9 cellular contexts compared by ENCODE assay signal in the genomic region with DNA sequence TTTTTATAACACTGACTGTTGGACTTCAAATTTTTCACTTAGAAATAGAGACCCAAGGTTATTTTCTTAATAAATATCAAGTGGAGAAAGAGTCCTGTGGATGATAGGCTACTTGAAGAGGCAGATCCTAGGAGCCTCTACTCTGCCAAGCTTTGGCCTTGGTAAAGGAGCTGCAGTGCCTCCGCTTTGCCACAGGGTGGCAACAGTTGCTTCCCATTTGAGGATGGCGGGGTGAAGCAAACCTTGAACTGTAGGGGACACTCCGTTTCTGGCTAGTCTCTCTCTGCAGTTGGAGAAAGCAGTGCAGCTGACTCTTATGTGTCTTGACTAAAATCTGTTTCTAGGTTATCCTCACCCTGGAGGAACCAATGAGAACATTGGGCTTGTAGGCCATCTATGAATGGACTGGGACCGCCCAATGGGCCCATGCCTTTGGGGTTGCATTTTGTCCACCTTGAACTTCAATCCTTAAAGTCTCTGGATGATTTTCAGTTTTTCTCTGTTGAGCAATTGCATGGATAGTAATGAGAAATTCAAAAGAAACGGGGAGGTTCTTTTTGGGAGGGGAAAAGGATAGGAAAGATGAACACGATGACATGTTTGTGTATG. TPM values are rescaled to one million over a fixed set of nuclear protein-coding genes. Genes with fewer than 3 reads are reported as not detected.
A peak's percentile ranks its signal among the peaks of the same experiment; 100 is the strongest.
DNase-seq lines count a peak whose midpoint lies in the region; ATAC-seq and TF ChIP-seq lines count a peak whose summit lies in the region.
"Had no signal": no experiment of that assay in that cellular context is flagged by ENCODE, and none has a peak within 500 bp of the region (broad histone marks: within the 10 kb centered on the region; RNA-seq: fewer than 3 reads in every experiment).

No MANE protein-coding gene starts in this region.

- H3K4me3 Mint-ChIP-seq in neural progenitor cell, result no peak overlapping the region

- CTCF ChIA-PET in AG04449 (lab: Yijun Ruan, JAX), result interaction anchor here (0.7 to 10.0 kb wide), 48 partner anchors 7 to 503 kb away, joined by 3 to 150 read pairs (median 4); a partner anchor contains a TSS

- peak; percentile 33 for DNase-seq in AG04449 (ENCODE audit: low read depth, low spot score)
- DNase-seq in NCI-H510A treated with DMSO at 0.1 percent for 48 hours (lab: John Stamatoyannopoulos, UW), result peak; percentile 4
- DNase-seq in activated CD8-positive, alpha-beta memory T cell treated with anti-CD3 and anti-CD28 coated beads, Interleukin-2, amount 50 U/mL, for 4 hours, result peak; percentile 39
- peak; percentile 72 for DNase-seq in fibroblast of gingiva (ENCODE audit: low read depth)
- DNase-seq in neural progenitor cell (ENCODE audit: low spot score), result peak; percentile 74
- DNase-seq in NCI-H2029 (lab: John Stamatoyannopoulos, UW), result no peak

- H3K9ac ChIP-seq in neural progenitor cell, result no peak overlapping the region

- H3K9me3 ChIP-seq in neural progenitor cell (ENCODE audit: low read depth), result no peaks in the 10 kb centered on the region
- H3K9me3 ChIP-seq: ovary had no signal

- H3K79me2 ChIP-seq in neural progenitor cell (ENCODE audit: low read depth), result peaks cover 4% of the 10 kb centered on the region

- no peak overlapping the region for H3K4me2 ChIP-seq in neural progenitor cell

- H3K27me3 ChIP-seq in neural progenitor cell, result no peaks in the 10 kb centered on the region
- H3K27me3 ChIP-seq: ovary had no signal

- H4K20me1 ChIP-seq in neural progenitor cell (ENCODE audit: low read depth), result peaks cover 10% of the 10 kb centered on the region

- no peak overlapping the region for H3K27ac Mint-ChIP-seq in neural progenitor cell

- H3K4me3 ChIP-seq in AG04449 (ENCODE audit: low read depth, low read length) (no peak overlapping the region), neural progenitor cell (no peak overlapping the region)
- H3K4me3 ChIP-seq: ovary had no signal

- peak; percentile 90 for TF ChIP-seq CTCF in AG04449 (IDR thresholded peaks at IDR 0.05; ENCODE audit: insufficient read depth, low read length, missing control alignments)
- peak; percentile 95 for TF ChIP-seq CTCF in GM12874 (IDR thresholded peaks at IDR 0.05; ENCODE audit: insufficient read depth, low read depth, low read length)
- TF ChIP-seq CTCF in neural progenitor cell (IDR thresholded peaks at IDR 0.05), result peak; percentile 88

- H2AFZ ChIP-seq in neural progenitor cell (replicated peaks), result no peak overlapping the region

- H3K9me3 Mint-ChIP-seq in neural progenitor cell, result no peaks in the 10 kb centered on the region

- POLR2A ChIA-PET in AG04449 (lab: Yijun Ruan, JAX), result interaction anchor here (0.6 kb wide), 1 partner anchor 192 kb away, joined by 3 read pairs; no protein-coding TSS in a partner anchor

- H3K27me3 Mint-ChIP-seq in neural progenitor cell (ENCODE audit: insufficient read depth, low read depth), result no peaks in the 10 kb centered on the region

- H3K4me1 Mint-ChIP-seq in neural progenitor cell, result peaks cover 5% of the 10 kb centered on the region

- peak; percentile 78 for ATAC-seq in HG02759 (IDR thresholded peaks at IDR 0.05; ENCODE audit: unreplicated experiment)

- peaks cover 7% of the 10 kb centered on the region for H3K36me3 Mint-ChIP-seq in neural progenitor cell

- H3K4me1 ChIP-seq in neural progenitor cell, result peaks cover 4% of the 10 kb centered on the region

- H3K36me3 ChIP-seq in neural progenitor cell, result no peaks in the 10 kb centered on the region
- H3K36me3 ChIP-seq: ovary had no signal

- H3F3A ChIP-seq in neural progenitor cell (ENCODE audit: low read depth), result no peaks in the 10 kb centered on the region

- no peak overlapping the region for H3K27ac ChIP-seq in neural progenitor cell
- H3K27ac ChIP-seq: ovary had no signal

RNA-seq across cellular contexts. Expression of a gene that starts 9.8 kb away (rescaled TPM):
- 69.4 and 101 TPM in 2 replicates for total RNA-seq in neural progenitor cell (ENCODE audit: low replicate concordance)

RNA-seq across cellular contexts. Expression of a gene that starts 36.0 kb away (rescaled TPM):
- total RNA-seq in neural progenitor cell (ENCODE audit: low replicate concordance), result 51.1 and 83.9 TPM in 2 replicates

RNA-seq across cellular contexts. Expression of a gene that starts 58.1 kb away (rescaled TPM):
- 0.09 and 0.26 TPM in 2 replicates for total RNA-seq in neural progenitor cell (ENCODE audit: low replicate concordance)
